34 cellular contexts compared by ENCODE assay signal in genomic region chr20:38735172-38735571, GRCh38. TPM values are rescaled to one million over a fixed set of nuclear protein-coding genes. Genes with fewer than 3 reads are reported as not detected.
"Had no signal": no experiment of that assay in that cellular context is flagged by ENCODE, and none has a peak within 500 bp of the region (broad histone marks: within the 10 kb centered on the region; RNA-seq: fewer than 3 reads in every experiment).

No MANE protein-coding gene starts in this region.

- H3K27ac ChIP-seq: dorsolateral prefrontal cortex, epithelial cell of prostate, gastrocnemius medialis, neutrophil, pancreas, right lobe of liver, stomach, tibial artery had no signal

- H3K36me3 ChIP-seq: gastrocnemius medialis, neutrophil, pancreas, right lobe of liver, stomach, tibial artery had no signal

- FAIRE-seq: colon, kidney, pancreas had no signal

- ATAC-seq: esophagus mucosa; gastrocnemius medialis; left lobe of liver; mucosa of descending colon; natural killer cell treated with Interleukin-12 subunit alpha and Interleukin-12 subunit beta and Interleukin-15 and Interleukin-18, amount 100 ng/mL, for 72 hours; pancreas; right lobe of liver had no signal

- H3K4me3 ChIP-seq: dorsolateral prefrontal cortex, gastrocnemius medialis, lung, mucosa of descending colon, pancreas, right lobe of liver, smooth muscle cell, stomach, tibial artery had no signal

- H3K9me3 ChIP-seq: gastrocnemius medialis, mucosa of descending colon, neutrophil, pancreas, right lobe of liver, stomach, tibial artery had no signal

- H3K4me2 ChIP-seq: smooth muscle cell had no signal

- DNase-seq: dorsolateral prefrontal cortex; effector CD4-positive, alpha-beta T cell; foreskin fibroblast; gastrocnemius medialis; head of caudate nucleus; kidney; mucosa of descending colon; naive B cell; pancreas; retina; right lobe of liver; stimulated activated CD4-positive, alpha-beta T cell treated with anti-CD3 and anti-CD28 coated beads, Interleukin-12 subunit alpha, Interleukin-12 subunit beta, amount 100 ng/mL, for 4 hours; stimulated activated CD4-positive, alpha-beta T cell treated with anti-CD3 and anti-CD28 coated beads, Interleukin-1b, Interleukin-23, amount 100 ng/mL, for 48 hours; stimulated activated CD4-positive, alpha-beta T cell treated with anti-CD3 and anti-CD28 coated beads, Interleukin-4, amount 100 ng/mL, for 1 hour; stimulated activated CD8-positive, alpha-beta memory T cell treated with anti-CD3 and anti-CD28 coated beads, Interleukin-4, amount 100 ng/mL, for 48 hours; stimulated activated naive CD4-positive, alpha-beta T cell treated with Interleukin-2 at 50 U/mL for 16 hours; stomach; tibial artery had no signal

RNA-seq across cellular contexts. Expression of gene SLC32A1, which starts 10.9 kb away (rescaled TPM):
- total RNA-seq: esophagus mucosa; gastrocnemius medialis; glomerular endothelial cell; kidney; left lobe of liver; liver; lung; mesothelial cell of epicardium; natural killer cell treated with Interleukin-12 subunit alpha and Interleukin-12 subunit beta and Interleukin-15 and Interleukin-18, amount 100 ng/mL, for 72 hours; omental fat pad; pancreas; posterior vena cava; pulmonary artery endothelial cell; right lobe of liver; smooth muscle cell; stomach; subcutaneous adipose tissue; urinary bladder had no signal
- polyA plus RNA-seq: liver, lung, pancreas, smooth muscle cell, stomach, urinary bladder had no signal
